In the genomic region with DNA sequence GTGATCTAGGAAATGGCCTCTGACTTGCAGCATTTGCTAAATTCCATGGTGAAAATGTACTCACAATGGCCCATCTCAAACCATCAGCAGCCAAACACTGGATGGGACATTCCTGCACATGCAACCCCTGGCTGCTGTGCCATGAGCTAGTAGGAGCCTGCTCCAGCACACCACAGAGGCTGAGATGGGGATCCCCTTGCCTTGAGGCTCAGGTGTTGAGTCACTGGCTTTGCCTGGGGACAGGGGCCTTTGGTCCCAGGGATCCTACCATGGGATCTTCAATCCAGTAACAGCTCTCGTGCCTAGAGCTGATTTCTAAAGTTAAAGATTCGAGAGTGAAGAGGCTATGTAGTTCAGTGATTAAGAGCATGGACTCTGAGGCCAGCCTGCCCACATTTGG, we compare ENCODE assay signal across 34 cellular contexts. TPM values are rescaled to one million over a fixed set of nuclear protein-coding genes. Genes with fewer than 3 reads are reported as not detected.
"Had no signal": no experiment of that assay in that cellular context is flagged by ENCODE, and none has a peak within 500 bp of the region (broad histone marks: within the 10 kb centered on the region; RNA-seq: fewer than 3 reads in every experiment).

No MANE protein-coding gene starts in this region.

- H3K27ac Mint-ChIP-seq: activated CD4-positive, alpha-beta memory T cell treated with anti-CD3 and anti-CD28 coated beads for 36 hours; activated CD4-positive, alpha-beta T cell treated with anti-CD3 and anti-CD28 coated beads for 36 hours; activated CD4-positive, alpha-beta T cell treated with anti-CD3 and anti-CD28 coated beads, Interleukin-2, amount 10 ng/mL, durations not matched to agents 24 days and 14 days; activated CD8-positive, alpha-beta memory T cell treated with anti-CD3 and anti-CD28 coated beads, Interleukin-2, amount 10 ng/mL, durations not matched to agents 7 days and 5 days; activated CD8-positive, alpha-beta T cell treated with anti-CD3 and anti-CD28 coated beads, Interleukin-2, amount 10 ng/mL, durations not matched to agents 7 days and 5 days; activated naive CD4-positive, alpha-beta T cell treated with anti-CD3 and anti-CD28 coated beads for 36 hours; activated naive CD4-positive, alpha-beta T cell treated with anti-CD3 and anti-CD28 coated beads, Interleukin-2, amount 50 U/mL, for 24 hours; activated naive CD8-positive, alpha-beta T cell treated with anti-CD3 and anti-CD28 coated beads for 36 hours; activated naive CD8-positive, alpha-beta T cell treated with anti-CD3 and anti-CD28 coated beads, Interleukin-2, amount 50 U/mL, for 24 hours; activated T-helper 1 cell treated with anti-CD3 and anti-CD28 coated beads, Interleukin-12 subunit alpha, Interleukin-12 subunit beta, Interleukin-2, Interleukin-4 antibody, amounts not matched to agents 30 ng/mL and 10 ng/mL and 1 ng/mL, durations not matched to agents 14 hours and 24 hours and 36 hours; activated T-helper 2 cell treated with anti-CD3 and anti-CD28 coated beads, Interferon-gamma antibody, Interleukin-2, Interleukin-4, amounts not matched to agents 10 μg/mL and 5 μg/mL and 100 μg/mL, durations not matched to agents 14 hours and 24 hours and 36 hours had no signal

- H3K9me3 ChIP-seq: adrenal gland, body of pancreas had no signal

- H3K36me3 ChIP-seq: adrenal gland, esophagus squamous epithelium, heart left ventricle had no signal

- DNase-seq: activated CD4-positive, alpha-beta memory T cell treated with anti-CD3 and anti-CD28 coated beads for 36 hours; activated CD4-positive, alpha-beta T cell treated with anti-CD3 and anti-CD28 coated beads for 36 hours; activated CD4-positive, alpha-beta T cell treated with anti-CD3 and anti-CD28 coated beads, Interleukin-2, amount 10 ng/mL, durations not matched to agents 24 days and 14 days; activated CD4-positive, CD25-positive, alpha-beta regulatory T cell; activated CD4-positive, CD25-positive, alpha-beta regulatory T cell treated with anti-CD3 and anti-CD28 coated beads, Interleukin-2, amount 50 U/mL, for 72 hours; activated CD8-positive, alpha-beta memory T cell treated with anti-CD3 and anti-CD28 coated beads, Interleukin-2, amount 10 ng/mL, durations not matched to agents 7 days and 5 days; activated CD8-positive, alpha-beta memory T cell treated with anti-CD3 and anti-CD28 coated beads, Interleukin-2, amount 50 U/mL, for 4 hours; activated CD8-positive, alpha-beta T cell treated with anti-CD3 and anti-CD28 coated beads, Interleukin-2, amount 10 ng/mL, durations not matched to agents 7 days and 5 days; activated effector memory CD4-positive, alpha-beta T cell treated with anti-CD3 and anti-CD28 coated beads, Interleukin-2, amount 50 U/mL, for 16 hours; activated naive CD4-positive, alpha-beta T cell treated with anti-CD3 and anti-CD28 coated beads for 36 hours; activated naive CD8-positive, alpha-beta T cell treated with anti-CD3 and anti-CD28 coated beads for 36 hours; activated naive CD8-positive, alpha-beta T cell treated with anti-CD3 and anti-CD28 coated beads, Interleukin-2, amount 50 U/mL, for 24 hours; activated T-cell treated with anti-CD3 and anti-CD28 coated beads, Interleukin-2, amount 50 U/mL, for 1 hour; activated T-cell treated with anti-CD3 and anti-CD28 coated beads, Interleukin-2, amount 50 U/mL, for 48 hours; adrenal gland; amygdala; aorta; caudate nucleus; cortex of kidney; dermis blood vessel endothelial cell; effector CD8-positive, alpha-beta T cell; erythroblast; esophagus squamous epithelium; glutamatergic neuron; heart left ventricle; T-helper 2 cell had no signal

- H3K27me3 ChIP-seq: adrenal gland, body of pancreas, esophagus squamous epithelium had no signal

- H3K4me3 Mint-ChIP-seq: activated CD4-positive, alpha-beta memory T cell treated with anti-CD3 and anti-CD28 coated beads for 36 hours; activated CD4-positive, alpha-beta T cell treated with anti-CD3 and anti-CD28 coated beads for 36 hours; activated CD4-positive, alpha-beta T cell treated with anti-CD3 and anti-CD28 coated beads, Interleukin-2, amount 10 ng/mL, durations not matched to agents 24 days and 14 days; activated CD8-positive, alpha-beta memory T cell treated with anti-CD3 and anti-CD28 coated beads, Interleukin-2, amount 10 ng/mL, durations not matched to agents 7 days and 5 days; activated CD8-positive, alpha-beta T cell treated with anti-CD3 and anti-CD28 coated beads, Interleukin-2, amount 10 ng/mL, durations not matched to agents 7 days and 5 days; activated naive CD4-positive, alpha-beta T cell treated with anti-CD3 and anti-CD28 coated beads for 36 hours; activated naive CD4-positive, alpha-beta T cell treated with anti-CD3 and anti-CD28 coated beads, Interleukin-2, amount 50 U/mL, for 24 hours; activated naive CD8-positive, alpha-beta T cell treated with anti-CD3 and anti-CD28 coated beads for 36 hours; activated naive CD8-positive, alpha-beta T cell treated with anti-CD3 and anti-CD28 coated beads, Interleukin-2, amount 50 U/mL, for 24 hours; activated T-helper 1 cell treated with anti-CD3 and anti-CD28 coated beads, Interleukin-12 subunit alpha, Interleukin-12 subunit beta, Interleukin-2, Interleukin-4 antibody, amounts not matched to agents 30 ng/mL and 10 ng/mL and 1 ng/mL, durations not matched to agents 14 hours and 24 hours and 36 hours had no signal

- H3K4me1 Mint-ChIP-seq: activated CD4-positive, alpha-beta T cell treated with anti-CD3 and anti-CD28 coated beads for 36 hours; activated CD4-positive, alpha-beta T cell treated with anti-CD3 and anti-CD28 coated beads, Interleukin-2, amount 10 ng/mL, durations not matched to agents 24 days and 14 days; activated CD8-positive, alpha-beta memory T cell treated with anti-CD3 and anti-CD28 coated beads, Interleukin-2, amount 10 ng/mL, durations not matched to agents 7 days and 5 days; activated naive CD4-positive, alpha-beta T cell treated with anti-CD3 and anti-CD28 coated beads, Interleukin-2, amount 50 U/mL, for 24 hours; activated naive CD8-positive, alpha-beta T cell treated with anti-CD3 and anti-CD28 coated beads for 36 hours; activated naive CD8-positive, alpha-beta T cell treated with anti-CD3 and anti-CD28 coated beads, Interleukin-2, amount 50 U/mL, for 24 hours had no signal

- H3K4me3 ChIP-seq: adrenal gland, body of pancreas, esophagus squamous epithelium, heart left ventricle had no signal

- ATAC-seq: activated CD4-positive, alpha-beta T cell treated with anti-CD3 and anti-CD28 coated beads for 36 hours; activated CD8-positive, alpha-beta memory T cell treated with anti-CD3 and anti-CD28 coated beads, Interleukin-2, amount 10 ng/mL, durations not matched to agents 7 days and 5 days; activated CD8-positive, alpha-beta T cell treated with anti-CD3 and anti-CD28 coated beads, Interleukin-2, amount 10 ng/mL, durations not matched to agents 7 days and 5 days; activated naive CD8-positive, alpha-beta T cell treated with anti-CD3 and anti-CD28 coated beads, Interleukin-2, amount 50 U/mL, for 24 hours; body of pancreas had no signal

- H3K27ac ChIP-seq: adrenal gland, body of pancreas, esophagus squamous epithelium, heart left ventricle had no signal

- H3K36me3 Mint-ChIP-seq: activated CD8-positive, alpha-beta memory T cell treated with anti-CD3 and anti-CD28 coated beads, Interleukin-2, amount 10 ng/mL, durations not matched to agents 7 days and 5 days; activated naive CD4-positive, alpha-beta T cell treated with anti-CD3 and anti-CD28 coated beads, Interleukin-2, amount 50 U/mL, for 24 hours; activated naive CD8-positive, alpha-beta T cell treated with anti-CD3 and anti-CD28 coated beads for 36 hours had no signal

- H3K4me1 ChIP-seq: adrenal gland, body of pancreas, heart left ventricle had no signal

RNA-seq across cellular contexts. Expression of a gene that starts 16.2 kb away (rescaled TPM):
- total RNA-seq: activated CD4-positive, alpha-beta memory T cell treated with anti-CD3 and anti-CD28 coated beads for 36 hours; activated CD4-positive, alpha-beta T cell treated with anti-CD3 and anti-CD28 coated beads for 36 hours; activated CD4-positive, alpha-beta T cell treated with anti-CD3 and anti-CD28 coated beads, Interleukin-2, amount 10 ng/mL, durations not matched to agents 24 days and 14 days; activated CD8-positive, alpha-beta memory T cell treated with anti-CD3 and anti-CD28 coated beads for 36 hours; activated CD8-positive, alpha-beta memory T cell treated with anti-CD3 and anti-CD28 coated beads, Interleukin-2, amount 10 ng/mL, durations not matched to agents 7 days and 5 days; activated CD8-positive, alpha-beta T cell treated with anti-CD3 and anti-CD28 coated beads, Interleukin-2, amount 10 ng/mL, durations not matched to agents 7 days and 5 days; activated naive CD4-positive, alpha-beta T cell treated with anti-CD3 and anti-CD28 coated beads for 36 hours; activated naive CD8-positive, alpha-beta T cell treated with anti-CD3 and anti-CD28 coated beads for 36 hours; activated T-helper 1 cell treated with anti-CD3 and anti-CD28 coated beads, Interleukin-12 subunit alpha, Interleukin-12 subunit beta, Interleukin-2, Interleukin-4 antibody, amounts not matched to agents 30 ng/mL and 10 ng/mL and 1 ng/mL, durations not matched to agents 14 hours and 24 hours and 36 hours; activated T-helper 2 cell treated with anti-CD3 and anti-CD28 coated beads, Interferon-gamma antibody, Interleukin-2, Interleukin-4, amounts not matched to agents 10 μg/mL and 5 μg/mL and 100 μg/mL, durations not matched to agents 14 hours and 24 hours and 36 hours; aorta; chondrocyte; dermis blood vessel endothelial cell; endothelial cell of umbilical vein; heart left ventricle; T-helper 1 cell treated with Interleukin-12 subunit alpha and Interleukin-12 subunit beta and Interleukin-4 antibody, amounts not matched to agents 30 ng/mL and 1 ng/mL, for 36 hours had no signal
- polyA plus RNA-seq: endothelial cell of umbilical vein had no signal
